ENCODE assay signal across 17 cellular contexts in the genomic region with DNA sequence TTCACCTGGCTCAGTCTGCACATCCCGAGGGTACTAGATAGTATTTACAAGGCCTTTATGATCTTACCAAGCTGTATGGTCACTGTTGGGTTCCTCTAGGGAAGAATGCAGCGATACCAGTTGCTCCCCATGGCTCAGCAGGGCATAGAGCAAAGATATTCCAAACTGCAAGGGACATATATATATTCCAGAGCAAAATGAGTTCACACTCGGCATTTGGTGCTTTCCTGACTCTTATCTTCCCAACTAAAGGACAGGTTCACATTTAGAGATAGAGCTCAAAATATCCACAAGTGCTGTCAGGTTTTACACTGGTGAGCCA. TPM values are rescaled to one million over a fixed set of nuclear protein-coding genes. Genes with fewer than 3 reads are reported as not detected.
A peak's percentile ranks its signal among the peaks of the same experiment; 100 is the strongest.
DNase-seq lines count a peak whose midpoint lies in the region; TF ChIP-seq lines count a peak whose summit lies in the region.
"Had no signal": no experiment of that assay in that cellular context is flagged by ENCODE, and none has a peak within 500 bp of the region (broad histone marks: within the 10 kb centered on the region; RNA-seq: fewer than 3 reads in every experiment).

No MANE protein-coding gene starts in this region.

- no peaks in the 10 kb centered on the region for H3K27me3 ChIP-seq in left ventricle myocardium inferior (ENCODE audit: low read depth)
- H3K27me3 ChIP-seq in right atrium auricular region: no peaks in the 10 kb centered on the region
- no peaks in the 10 kb centered on the region for H3K27me3 ChIP-seq in PC-9 (ENCODE audit: insufficient read depth, low read depth)
- H3K27me3 ChIP-seq in effector memory CD4-positive, alpha-beta T cell (replicated peaks; ENCODE audit: control insufficient read depth, insufficient read depth, low read length, poor library complexity, severe bottlenecking): no peaks in the 10 kb centered on the region
- H3K27me3 ChIP-seq in stomach: no peaks in the 10 kb centered on the region

- no peaks in the 10 kb centered on the region for H3K9me2 ChIP-seq in PC-9 (ENCODE audit: insufficient read depth)

- H3K4me1 ChIP-seq in left ventricle myocardium inferior (peaks cover 34% of the 10 kb centered on the region), right atrium auricular region (peaks cover 0 to 16% of the 10 kb centered on the region in 2 donors), PC-9 (replicated peaks; ENCODE audit: insufficient read depth) (peaks cover 8% of the 10 kb centered on the region), stomach (peaks cover 0 to 15% (median 9%) of the 10 kb centered on the region in 4 donors)
- H3K4me1 ChIP-seq in effector memory CD4-positive, alpha-beta T cell (ENCODE audit: control insufficient read depth, insufficient read depth, low read length, poor library complexity, severe bottlenecking): peaks cover 78% of the 10 kb centered on the region

- no peak overlapping the region for H3K4me3 ChIP-seq in left ventricle myocardium inferior
- no peak overlapping the region for H3K4me3 ChIP-seq in right atrium auricular region
- H3K4me3 ChIP-seq in PC-9: no peak overlapping the region
- H3K4me3 ChIP-seq in effector memory CD4-positive, alpha-beta T cell (ENCODE audit: insufficient read depth, low read depth, low read length, poor library complexity, severe bottlenecking): peak overlapping the region; percentile 31
- no peak overlapping the region for H3K4me3 ChIP-seq in stomach

- no peak overlapping the region for H2AFZ ChIP-seq in PC-9

- no peaks in the 10 kb centered on the region for H3F3A ChIP-seq in PC-9 (ENCODE audit: insufficient read depth, low read depth)

- TF ChIP-seq EP300 in stomach (IDR thresholded peaks at IDR 0.05): no peak

- DNase-seq in left ventricle myocardium inferior: no peak
- no peak for DNase-seq in right atrium auricular region (ENCODE audit: low spot score)
- DNase-seq in PC-9: no peak
- DNase-seq in effector memory CD4-positive, alpha-beta T cell: no peak
- no peak for DNase-seq in stomach
- DNase-seq in NCI-H2171 treated with DMSO at 0.1 percent for 48 hours (lab: John Stamatoyannopoulos, UW): no peak
- DNase-seq in NCI-H1105 (lab: John Stamatoyannopoulos, UW): no peak
- no peak for DNase-seq in stimulated activated CD4-positive, alpha-beta T cell treated with anti-CD3 and anti-CD28 coated beads, Interleukin-12 subunit alpha, Interleukin-12 subunit beta, amount 100 ng/mL, for 4 hours
- DNase-seq: activated CD4-positive, alpha-beta T cell treated with anti-CD3 and anti-CD28 coated beads, Interleukin-2, amount 50 U/mL, for 1 hour; DMS53; foreskin melanocyte; H9; Kasumi-1; mesendoderm; NCI-H524 treated with DMSO at 0.1 percent for 48 hours; occipital lobe; SW 1271 had no signal

- H3K4me2 ChIP-seq in PC-9: peak overlapping the region; percentile 28

- no peaks in the 10 kb centered on the region for H3K9me3 ChIP-seq in left ventricle myocardium inferior (replicated peaks)
- H3K9me3 ChIP-seq in right atrium auricular region: no peaks in the 10 kb centered on the region
- no peaks in the 10 kb centered on the region for H3K9me3 ChIP-seq in PC-9 (ENCODE audit: insufficient read depth, low read depth)
- H3K9me3 ChIP-seq in effector memory CD4-positive, alpha-beta T cell (ENCODE audit: control insufficient read depth, low read length): no peaks in the 10 kb centered on the region
- no peaks in the 10 kb centered on the region for H3K9me3 ChIP-seq in stomach

- TF ChIP-seq POLR2A in stomach (IDR thresholded peaks at IDR 0.05): no peak

- BruUV-seq in PC-9 (replicated peaks; lab: Mats Ljungman, UMichigan): no TSS peak

- no peaks in the 10 kb centered on the region for H4K20me1 ChIP-seq in PC-9 (ENCODE audit: insufficient read depth)

- POLR2A ChIA-PET in PC-9 (lab: Charles Lee; ENCODE audit: unreplicated experiment): interaction anchor here (0.6 kb wide), 1 partner anchor 62 kb away, joined by 3 read pairs; no protein-coding TSS in a partner anchor

- H3K79me2 ChIP-seq in PC-9 (ENCODE audit: low read depth): peaks cover 9% of the 10 kb centered on the region; the same call in 1 of the 2 replicates

- no peaks in the 10 kb centered on the region for H3K36me3 ChIP-seq in left ventricle myocardium inferior
- no peaks in the 10 kb centered on the region for H3K36me3 ChIP-seq in right atrium auricular region
- H3K36me3 ChIP-seq in PC-9 (ENCODE audit: low read depth): no peaks in the 10 kb centered on the region
- H3K36me3 ChIP-seq in effector memory CD4-positive, alpha-beta T cell (ENCODE audit: control insufficient read depth, insufficient read depth, low read length): no peaks in the 10 kb centered on the region
- H3K36me3 ChIP-seq in stomach: no peaks in the 10 kb centered on the region

- CTCF ChIA-PET in PC-9 (lab: Charles Lee): interaction anchor here (0.6 kb wide), 2 partner anchors 49 to 68 kb away, joined by 3 to 5 read pairs; no protein-coding TSS in a partner anchor

- no peak for TF ChIP-seq CTCF in left ventricle myocardium inferior (IDR thresholded peaks at IDR 0.05; ENCODE audit: borderline replicate concordance)
- TF ChIP-seq CTCF in right atrium auricular region (IDR thresholded peaks at IDR 0.05): no peak
- TF ChIP-seq CTCF in PC-9 (conservative IDR thresholded peaks at IDR 0.05): no peak
- no peak for TF ChIP-seq CTCF in stomach (IDR thresholded peaks at IDR 0.05)

- 55 to 74% (median 64%) methylated on average over 3 of the region's 3 CpGs for WGBS in stomach, 5 donors

- peak overlapping the region; percentile 26 for H3K27ac ChIP-seq in left ventricle myocardium inferior (replicated peaks)
- H3K27ac ChIP-seq in right atrium auricular region: peak overlapping the region in 1 of 2 donors; percentile 35
- no peak overlapping the region for H3K27ac ChIP-seq in PC-9
- peak overlapping the region; percentile 62 for H3K27ac ChIP-seq in effector memory CD4-positive, alpha-beta T cell (ENCODE audit: insufficient read depth, low read length, poor library complexity, severe bottlenecking)
- peak overlapping the region in 3 of 5 donors; percentile 17 to 57 (median 25) for H3K27ac ChIP-seq in stomach

- intact Hi-C loops in left ventricle myocardium inferior (cut with micrococcal nuclease): no loop called here
- intact Hi-C loops in PC-9 (cut with micrococcal nuclease; ENCODE audit: unreplicated experiment): no loop called here
- intact Hi-C loops in stomach (cut with DNase I; ENCODE audit: low total_unique reads): no loop called here

RNA-seq across cellular contexts. Expression of a gene that starts 3.5 kb away (rescaled TPM):
- total RNA-seq in left ventricle myocardium inferior (49.6 TPM), right atrium auricular region (10 to 100 TPM; 34.2 to 40.1 TPM), PC-9 (2021) (63.2 and 64.2 TPM in 2 replicates), stomach (100 to 1,000 TPM in 4 of 5 donors, 10 to 100 TPM in 1; 99.5 to 240 (median 139) TPM)
- 10 to 100 TPM; 12.1 to 32.4 (median 15.1) TPM for polyA plus RNA-seq in stomach

RNA-seq across cellular contexts. Expression of a gene that starts 44.1 kb away (rescaled TPM):
- total RNA-seq in left ventricle myocardium inferior: 3.7 TPM
- total RNA-seq in right atrium auricular region: 1 to 10 TPM in 1 of 2 donors, under 1 TPM in 1; 0.75 to 4.5 TPM
- 0.61 and 2.0 TPM in 2 replicates for total RNA-seq in PC-9 (2021)
- total RNA-seq in stomach: 1 to 10 TPM in 4 of 5 donors, not detected in 1; 1.3 to 5.8 (median 4.2) TPM
- polyA plus RNA-seq in stomach: 1 to 10 TPM in 2 of 3 donors, under 1 TPM in 1; 0.92 to 2.3 (median 1.1) TPM

RNA-seq across cellular contexts. Expression of a gene that starts 44.3 kb away (rescaled TPM):
- 1,128 TPM for total RNA-seq in left ventricle myocardium inferior
- total RNA-seq in right atrium auricular region: 1,000 to 10,000 TPM; 1,354 to 2,259 TPM
- total RNA-seq in PC-9 (2021): 606 and 685 TPM in 2 replicates
- 1,000 to 10,000 TPM in 4 of 5 donors, 100 to 1,000 TPM in 1; 815 to 3,849 (median 2,307) TPM for total RNA-seq in stomach
- 1,000 to 10,000 TPM; 1,385 to 1,947 (median 1,540) TPM for polyA plus RNA-seq in stomach
